ENCODE assay signal across 8 cellular contexts in the genomic region with DNA sequence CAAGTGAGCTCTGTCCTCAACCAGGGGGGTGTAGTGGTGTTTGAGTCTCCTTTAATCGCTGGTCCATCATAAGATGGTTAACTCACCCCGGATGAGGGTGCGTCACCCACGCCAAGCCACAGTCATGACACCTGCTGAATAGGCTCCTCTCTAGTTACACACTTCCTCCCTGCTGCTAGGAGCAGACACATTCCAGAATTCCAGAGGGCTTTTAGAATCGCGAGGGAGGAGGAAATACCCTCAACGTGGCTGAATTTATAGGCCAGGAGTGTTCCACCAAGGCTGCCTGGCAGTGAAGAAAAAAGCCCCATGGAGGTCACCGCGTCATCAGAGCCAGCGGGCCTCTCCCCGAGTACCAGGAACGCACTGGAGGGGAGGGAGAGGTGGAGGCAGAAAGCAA. TPM values are rescaled to one million over a fixed set of nuclear protein-coding genes. Genes with fewer than 3 reads are reported as not detected.
DNase-seq lines count a peak whose midpoint lies in the region; ATAC-seq, FAIRE-seq and TF ChIP-seq lines count a peak whose summit lies in the region.

No MANE protein-coding gene starts in this region.

- peak; percentile 90 for FAIRE-seq in HTR-8/SVneo (lab: Jason Lieb, UNC)

- H3K27ac ChIP-seq in left ventricle myocardium inferior (replicated peaks), result peak overlapping the region; percentile 95
- H3K27ac ChIP-seq in spleen, result peak overlapping the region; percentile 48 to 96 (median 92)

- no peak for TF ChIP-seq POLR2A in spleen (IDR thresholded peaks at IDR 0.05)

- peaks cover 88% of the 10 kb centered on the region for H3K4me1 ChIP-seq in left ventricle myocardium inferior
- peaks cover 30 to 93% (median 75%) of the 10 kb centered on the region in 6 donors for H3K4me1 ChIP-seq in spleen

- H3K27ac Mint-ChIP-seq in activated CD8-positive, alpha-beta memory T cell treated with anti-CD3 and anti-CD28 coated beads, Interleukin-2, amount 10 ng/mL, durations not matched to agents 7 days and 5 days, result peak overlapping the region; percentile 80

- H3K4me3 ChIP-seq in left ventricle myocardium inferior (peak overlapping the region; percentile 89), spleen (peak overlapping the region in 7 of 8 donors; percentile 21 to 92 (median 78))

- intact Hi-C loops in left ventricle myocardium inferior (cut with micrococcal nuclease), result no loop called here
- intact Hi-C loops in spleen (cut with DNase I; ENCODE audit: low total_unique reads), result no loop called here

- peaks cover 49% of the 10 kb centered on the region for H3K36me3 Mint-ChIP-seq in activated CD8-positive, alpha-beta memory T cell treated with anti-CD3 and anti-CD28 coated beads, Interleukin-2, amount 10 ng/mL, durations not matched to agents 7 days and 5 days

- TF ChIP-seq CTCF in left ventricle myocardium inferior (IDR thresholded peaks at IDR 0.05; ENCODE audit: borderline replicate concordance) (no peak), spleen (IDR thresholded peaks at IDR 0.05 in 8 of 11, conservative IDR thresholded peaks at IDR 0.05 in 3 of 11) (no peak)

- H3K4me1 Mint-ChIP-seq in activated CD8-positive, alpha-beta memory T cell treated with anti-CD3 and anti-CD28 coated beads, Interleukin-2, amount 10 ng/mL, durations not matched to agents 7 days and 5 days, result peaks cover 62% of the 10 kb centered on the region

- H3K27me3 ChIP-seq in left ventricle myocardium inferior (ENCODE audit: low read depth) (no peaks in the 10 kb centered on the region), spleen (replicated peaks in 1 of 7) (no peaks in the 10 kb centered on the region)

- no peaks in the 10 kb centered on the region for H3K27me3 Mint-ChIP-seq in activated CD8-positive, alpha-beta memory T cell treated with anti-CD3 and anti-CD28 coated beads, Interleukin-2, amount 10 ng/mL, durations not matched to agents 7 days and 5 days

- DNase-seq in HTR-8/SVneo (ENCODE audit: insufficient read length, low spot score) (peak; percentile 88), left ventricle myocardium inferior (no peak), spleen (no peak), HUDEP-2 (lab: John Stamatoyannopoulos, UW; ENCODE audit: unreplicated experiment in 76 of 76) (no peak), GM03348 (ENCODE audit: low spot score) (no peak), ecto neural progenitor cell (ENCODE audit: low spot score) (no peak)
- DNase-seq in activated CD8-positive, alpha-beta memory T cell treated with anti-CD3 and anti-CD28 coated beads, Interleukin-2, amount 10 ng/mL, durations not matched to agents 7 days and 5 days, result peak; percentile 60

- no peaks in the 10 kb centered on the region for H3K9me3 Mint-ChIP-seq in activated CD8-positive, alpha-beta memory T cell treated with anti-CD3 and anti-CD28 coated beads, Interleukin-2, amount 10 ng/mL, durations not matched to agents 7 days and 5 days (ENCODE audit: low read depth)

- peak overlapping the region; percentile 66 for H3K4me3 Mint-ChIP-seq in activated CD8-positive, alpha-beta memory T cell treated with anti-CD3 and anti-CD28 coated beads, Interleukin-2, amount 10 ng/mL, durations not matched to agents 7 days and 5 days

- CTCF ChIA-PET in activated CD8-positive, alpha-beta memory T cell treated with anti-CD3 and anti-CD28 coated beads, Interleukin-2, amount 10 ng/mL, durations not matched to agents 7 days and 5 days (lab: Charles Lee), result interaction anchor here (1.0 to 9.5 kb wide), 7 partner anchors 9 to 195 kb away, joined by 3 to 93 read pairs (median 6); no protein-coding TSS in a partner anchor

- peaks cover 34% of the 10 kb centered on the region for H3K36me3 ChIP-seq in left ventricle myocardium inferior
- peaks cover 0 to 52% (median 27%) of the 10 kb centered on the region in 6 donors for H3K36me3 ChIP-seq in spleen

- peak; percentile 22 for ATAC-seq in activated CD8-positive, alpha-beta memory T cell treated with anti-CD3 and anti-CD28 coated beads, Interleukin-2, amount 10 ng/mL, durations not matched to agents 7 days and 5 days
- no peak for ATAC-seq in GM19452 (IDR thresholded peaks at IDR 0.05; ENCODE audit: unreplicated experiment)

- WGBS in spleen, 5 donors, result 41 to 65% (median 56%) methylated on average over 12 of the region's 12 CpGs

- H3K9me3 ChIP-seq in left ventricle myocardium inferior (replicated peaks), result no peaks in the 10 kb centered on the region
- H3K9me3 ChIP-seq in spleen, result no peaks in the 10 kb centered on the region

RNA-seq across cellular contexts. Expression of gene GLRX, which starts 5.1 kb away (rescaled TPM):
- 10 to 100 TPM; 65.3 to 67.1 TPM for total RNA-seq in activated CD8-positive, alpha-beta memory T cell treated with anti-CD3 and anti-CD28 coated beads, Interleukin-2, amount 10 ng/mL, durations not matched to agents 7 days and 5 days
- total RNA-seq in left ventricle myocardium inferior (139 TPM), spleen (100 to 1,000 TPM in 2 of 7 donors, 10 to 100 TPM in 5; 59.3 to 130 (median 68.7) TPM)
- polyA plus RNA-seq in spleen, result 100 to 1,000 TPM in 2 of 3 donors, 10 to 100 TPM in 1; 85.2 to 149 (median 108) TPM

Comparison
In these comparisons a context has a peak if more than half of its experiments do, and no peak if none do; other contexts are left out.
1. DNase-seq: peak in HTR-8/SVneo (single experiment) and activated CD8-positive, alpha-beta memory T cell treated with anti-CD3 and anti-CD28 coated beads, Interleukin-2, amount 10 ng/mL, durations not matched to agents 7 days and 5 days (single experiment); none in left ventricle myocardium inferior (single experiment), spleen (single experiment), HUDEP-2 (0 of 76), GM03348 (single experiment) and ecto neural progenitor cell (single experiment).